In the genomic region with DNA sequence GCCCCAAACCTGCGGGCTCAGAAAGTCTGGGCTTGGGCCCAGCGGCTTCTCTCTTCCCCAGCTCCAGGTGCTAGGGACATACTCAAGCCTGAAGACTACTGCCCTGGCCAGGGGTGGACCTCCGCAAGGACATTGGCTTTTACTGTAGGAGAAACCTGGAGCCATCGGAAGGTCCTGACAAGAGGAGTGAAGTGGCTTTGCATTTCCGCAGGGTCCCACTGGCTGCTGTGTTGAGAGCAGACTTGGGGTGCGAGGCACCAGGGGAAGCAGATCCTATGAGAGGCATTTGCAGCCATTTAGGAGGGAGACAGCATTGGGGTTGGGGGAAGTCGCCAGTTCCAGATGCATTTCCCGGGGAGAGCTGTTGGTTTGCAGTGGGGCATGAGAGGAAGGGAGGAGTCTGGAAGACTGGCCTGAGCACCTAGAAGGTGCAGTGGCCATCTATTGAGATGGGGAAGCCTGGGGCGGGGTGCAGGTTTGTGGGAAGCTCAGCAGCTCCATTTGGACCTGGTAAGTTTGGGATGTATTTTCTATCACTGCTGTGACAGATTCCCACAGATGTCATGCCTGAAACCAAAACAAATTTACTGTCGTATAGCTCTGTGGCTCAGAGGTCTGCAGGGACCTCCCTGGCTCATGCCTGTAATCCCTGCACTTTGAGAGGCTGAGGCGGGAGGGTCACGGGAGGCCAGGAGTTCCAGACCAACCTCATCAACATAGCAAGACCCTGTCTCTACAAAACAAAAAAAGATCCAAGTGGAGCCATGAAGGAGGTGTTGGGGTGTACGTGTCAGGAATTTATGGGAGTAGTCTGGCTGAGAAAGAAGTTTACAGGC, we compare ENCODE assay signal across 20 cellular contexts. TPM values are rescaled to one million over a fixed set of nuclear protein-coding genes. Genes with fewer than 3 reads are reported as not detected.
DNase-seq lines count a peak whose midpoint lies in the region; ATAC-seq and TF ChIP-seq lines count a peak whose summit lies in the region.
"Had no signal": no experiment of that assay in that cellular context is flagged by ENCODE, and none has a peak within 500 bp of the region (broad histone marks: within the 10 kb centered on the region; RNA-seq: fewer than 3 reads in every experiment).

No MANE protein-coding gene starts in this region.

- no peak overlapping the region for H4K8ac ChIP-seq in H9 (replicated peaks; ENCODE audit: insufficient read length, low read depth, low read length)

- no peak overlapping the region for H3K18ac ChIP-seq in H9 (ENCODE audit: insufficient read length, low read depth, low read length)

- H4K20me1 ChIP-seq in H9 (ENCODE audit: control insufficient read depth, insufficient read depth, insufficient read length), result no peaks in the 10 kb centered on the region

- intact Hi-C loops in sigmoid colon (cut with DNase I), result no loop called here

- H2BK15ac ChIP-seq in H9 (ENCODE audit: low read depth, low read length), result no peak overlapping the region

- H2BK12ac ChIP-seq in H9 (ENCODE audit: insufficient read length, low read depth, low read length), result no peak overlapping the region

- no peak for TF ChIP-seq POLR2A in sigmoid colon (IDR thresholded peaks at IDR 0.05)

- H3K23me2 ChIP-seq in H9 (ENCODE audit: insufficient read length, low read depth, low read length, poor library complexity, severe bottlenecking), result peaks cover 3% of the 10 kb centered on the region

- H3K4me1 ChIP-seq in H9 (ENCODE audit: insufficient read depth, low read length), result no peaks in the 10 kb centered on the region
- peaks cover 0 to 16% (median 13%) of the 10 kb centered on the region in 4 donors for H3K4me1 ChIP-seq in sigmoid colon
- H3K4me1 ChIP-seq: BE2C had no signal

- H3K27ac Mint-ChIP-seq in activated CD8-positive, alpha-beta memory T cell treated with anti-CD3 and anti-CD28 coated beads, Interleukin-2, amount 10 ng/mL, durations not matched to agents 7 days and 5 days, result no peak overlapping the region
- H3K27ac Mint-ChIP-seq in H9, result peak overlapping the region in 2 of 3 experiments; percentile 50 to 56; a peak in 2 of 7 replicates
- H3K27ac Mint-ChIP-seq: CD4-positive, alpha-beta T cell had no signal

- no peak for ATAC-seq in activated CD8-positive, alpha-beta memory T cell treated with anti-CD3 and anti-CD28 coated beads, Interleukin-2, amount 10 ng/mL, durations not matched to agents 7 days and 5 days
- ATAC-seq in left lobe of liver, result no peak
- ATAC-seq in GM19351 (IDR thresholded peaks at IDR 0.05; ENCODE audit: unreplicated experiment), result no peak
- ATAC-seq: PC-3 had no signal

- no CpG with 5 or more reads among the region's 13 CpGs for WGBS in H9 (ENCODE audit: extremely low coverage, insufficient read length, low lambda C conversion rate)
- WGBS in sigmoid colon, 2 donors, result 87% methylated on average over 13 of the region's 13 CpGs

- H3K27ac ChIP-seq in H9 (ENCODE audit: insufficient read length, low read depth, low read length) (no peak overlapping the region), sigmoid colon (no peak overlapping the region)
- H3K27ac ChIP-seq: 22Rv1 had no signal

- H3K9ac ChIP-seq in H9 (ENCODE audit: extremely low read depth, insufficient read length, low read length), result no peak overlapping the region

- peak; percentile 35 for DNase-seq in activated CD8-positive, alpha-beta memory T cell treated with anti-CD3 and anti-CD28 coated beads for 24 hours
- no peak for DNase-seq in activated CD8-positive, alpha-beta memory T cell treated with anti-CD3 and anti-CD28 coated beads, Interleukin-2, amount 10 ng/mL, durations not matched to agents 7 days and 5 days
- DNase-seq in H9 (peak; percentile 14), left lobe of liver (ENCODE audit: low spot score) (peak; percentile 21), sigmoid colon (peak; percentile 39), activated gamma-delta T cell (lab: John Stamatoyannopoulos, UW) (no peak)
- no peak for DNase-seq in stimulated activated naive CD4-positive, alpha-beta T cell treated with Interleukin-2 at 50 U/mL for 16 hours (lab: John Stamatoyannopoulos, UW)
- DNase-seq: BE2C, IMR-90, Karpas-422, MG63, NCI-H1092, NCI-H146, NCI-H2081, NCI-H510A, NCI-H82, PC-3 had no signal

- CTCF ChIA-PET in activated CD8-positive, alpha-beta memory T cell treated with anti-CD3 and anti-CD28 coated beads, Interleukin-2, amount 10 ng/mL, durations not matched to agents 7 days and 5 days (lab: Charles Lee), result no interaction called here

- H3K4me1 Mint-ChIP-seq in activated CD8-positive, alpha-beta memory T cell treated with anti-CD3 and anti-CD28 coated beads, Interleukin-2, amount 10 ng/mL, durations not matched to agents 7 days and 5 days, result no peaks in the 10 kb centered on the region
- H3K4me1 Mint-ChIP-seq in H9, result no peaks in the 10 kb centered on the region

- no peaks in the 10 kb centered on the region for H3K9me3 Mint-ChIP-seq in activated CD8-positive, alpha-beta memory T cell treated with anti-CD3 and anti-CD28 coated beads, Interleukin-2, amount 10 ng/mL, durations not matched to agents 7 days and 5 days (ENCODE audit: low read depth)
- peaks cover 6 to 7% of the 10 kb centered on the region in 2 experiments; a peak in 2 of 5 replicates for H3K9me3 Mint-ChIP-seq in H9
- H3K9me3 Mint-ChIP-seq: CD4-positive, alpha-beta T cell had no signal

- H3K4me3 ChIP-seq in sigmoid colon, result no peak overlapping the region
- H3K4me3 ChIP-seq: MG63 had no signal

- no peak overlapping the region for H2BK5ac ChIP-seq in H9 (ENCODE audit: insufficient read length, low read length)

- no peaks in the 10 kb centered on the region for H3K9me3 ChIP-seq in H9 (ENCODE audit: control insufficient read depth, low read depth, low read length)
- H3K9me3 ChIP-seq in sigmoid colon, result no peaks in the 10 kb centered on the region
- H3K9me3 ChIP-seq: BE2C, MG63 had no signal

- no peak overlapping the region for H3K56ac ChIP-seq in H9 (ENCODE audit: insufficient read length, low read depth, low read length)

- H2BK120ac ChIP-seq in H9 (ENCODE audit: low read depth, low read length, poor library complexity, severe bottlenecking), result no peak overlapping the region

- H3K27me3 ChIP-seq in H9 (ENCODE audit: insufficient read depth, low read length) (peaks cover 7% of the 10 kb centered on the region; the same call in 1 of the 2 replicates), sigmoid colon (no peaks in the 10 kb centered on the region)
- H3K27me3 ChIP-seq: MG63 had no signal

- no peak overlapping the region for H4K5ac ChIP-seq in H9 (ENCODE audit: insufficient read length, low read depth, low read length)

- peaks cover 18% of the 10 kb centered on the region for H3K27me3 Mint-ChIP-seq in activated CD8-positive, alpha-beta memory T cell treated with anti-CD3 and anti-CD28 coated beads, Interleukin-2, amount 10 ng/mL, durations not matched to agents 7 days and 5 days
- H3K27me3 Mint-ChIP-seq in H9 (ENCODE audit: low read depth), result peaks cover 53% of the 10 kb centered on the region

- TF ChIP-seq CTCF in H9 (conservative IDR thresholded peaks at IDR 0.05), result no peak
- TF ChIP-seq CTCF in sigmoid colon (IDR thresholded peaks at IDR 0.05), result no peak

- no peaks in the 10 kb centered on the region for H3K36me3 Mint-ChIP-seq in activated CD8-positive, alpha-beta memory T cell treated with anti-CD3 and anti-CD28 coated beads, Interleukin-2, amount 10 ng/mL, durations not matched to agents 7 days and 5 days
- H3K36me3 Mint-ChIP-seq in H9 (ENCODE audit: insufficient read depth in 1 of 3, low read depth in 3 of 3), result no peaks in the 10 kb centered on the region; a peak in 1 of 7 replicates

- no peak overlapping the region for H2BK20ac ChIP-seq in H9 (ENCODE audit: low read depth, low read length, poor library complexity, severe bottlenecking)

- no peak overlapping the region for H3K4me3 Mint-ChIP-seq in activated CD8-positive, alpha-beta memory T cell treated with anti-CD3 and anti-CD28 coated beads, Interleukin-2, amount 10 ng/mL, durations not matched to agents 7 days and 5 days
- H3K4me3 Mint-ChIP-seq in H9, result no peak overlapping the region
- H3K4me3 Mint-ChIP-seq: CD4-positive, alpha-beta T cell had no signal

- H3K79me2 ChIP-seq in H9 (ENCODE audit: insufficient read depth, low read length), result no peaks in the 10 kb centered on the region

- H3K79me1 ChIP-seq in H9 (ENCODE audit: insufficient read depth, low read depth, low read length, poor library complexity, severe bottlenecking), result no peaks in the 10 kb centered on the region

- H3K36me3 ChIP-seq in sigmoid colon, result no peaks in the 10 kb centered on the region
- H3K36me3 ChIP-seq: BE2C, MG63 had no signal

- H4K91ac ChIP-seq in H9 (ENCODE audit: insufficient read length, low read depth, low read length), result no peak overlapping the region

- H3K4me2 ChIP-seq in H9 (ENCODE audit: insufficient read depth, insufficient read length, low read length), result no peak overlapping the region

- H2AFZ ChIP-seq in H9 (ENCODE audit: low read length), result no peak overlapping the region

- TF ChIP-seq EP300 in sigmoid colon (IDR thresholded peaks at IDR 0.05), result no peak

- H2AK5ac ChIP-seq in H9 (ENCODE audit: insufficient read length, low read length), result no peak overlapping the region

- no peak overlapping the region for H3K23ac ChIP-seq in H9 (ENCODE audit: insufficient read length, low read depth, low read length)

- no peak overlapping the region for H3K4ac ChIP-seq in H9 (ENCODE audit: low read depth, low read length)

- H3T11ph ChIP-seq in H9 (ENCODE audit: low read length), result no peak overlapping the region

- no peak overlapping the region for H3K14ac ChIP-seq in H9 (ENCODE audit: insufficient read depth, low read length)

RNA-seq across cellular contexts. Expression of gene FAHD2A, which starts 51.2 kb away (rescaled TPM):
- 10 to 100 TPM; 36.0 to 38.6 TPM for total RNA-seq in activated CD8-positive, alpha-beta memory T cell treated with anti-CD3 and anti-CD28 coated beads, Interleukin-2, amount 10 ng/mL, durations not matched to agents 7 days and 5 days
- total RNA-seq in H9 (2021) (36.9 and 39.8 TPM in 2 replicates), left lobe of liver (75.2 TPM), sigmoid colon (10 to 100 TPM in 3 of 4 donors, 1 to 10 TPM in 1; 8.9 to 19.4 (median 11.8) TPM)
- 10 to 100 TPM; 19.7 to 30.5 (median 27.0) TPM for polyA plus RNA-seq in sigmoid colon

RNA-seq across cellular contexts. Expression of gene KCNIP3, which starts 54.2 kb away (rescaled TPM):
- not detected for total RNA-seq in activated CD8-positive, alpha-beta memory T cell treated with anti-CD3 and anti-CD28 coated beads, Interleukin-2, amount 10 ng/mL, durations not matched to agents 7 days and 5 days
- 1.5 TPM in 2 replicates for total RNA-seq in H9 (2021)
- total RNA-seq in left lobe of liver, result 1.6 TPM
- total RNA-seq in sigmoid colon, result 10 to 100 TPM; 11.8 to 23.8 (median 12.1) TPM
- 1 to 10 TPM; 1.8 to 1.9 (median 1.8) TPM for polyA plus RNA-seq in sigmoid colon

Comparison
In these comparisons a context has a peak if more than half of its experiments do, and no peak if none do; other contexts are left out.
1. DNase-seq: peak in activated CD8-positive, alpha-beta memory T cell treated with anti-CD3 and anti-CD28 coated beads for 24 hours (single experiment), H9 (single experiment), left lobe of liver (single experiment) and sigmoid colon (single experiment); none in activated CD8-positive, alpha-beta memory T cell treated with anti-CD3 and anti-CD28 coated beads, Interleukin-2, amount 10 ng/mL, durations not matched to agents 7 days and 5 days (single experiment), activated gamma-delta T cell (single experiment) and stimulated activated naive CD4-positive, alpha-beta T cell treated with Interleukin-2 at 50 U/mL for 16 hours (single experiment).